ENCODE assay signal across 8 cellular contexts in the genomic region with DNA sequence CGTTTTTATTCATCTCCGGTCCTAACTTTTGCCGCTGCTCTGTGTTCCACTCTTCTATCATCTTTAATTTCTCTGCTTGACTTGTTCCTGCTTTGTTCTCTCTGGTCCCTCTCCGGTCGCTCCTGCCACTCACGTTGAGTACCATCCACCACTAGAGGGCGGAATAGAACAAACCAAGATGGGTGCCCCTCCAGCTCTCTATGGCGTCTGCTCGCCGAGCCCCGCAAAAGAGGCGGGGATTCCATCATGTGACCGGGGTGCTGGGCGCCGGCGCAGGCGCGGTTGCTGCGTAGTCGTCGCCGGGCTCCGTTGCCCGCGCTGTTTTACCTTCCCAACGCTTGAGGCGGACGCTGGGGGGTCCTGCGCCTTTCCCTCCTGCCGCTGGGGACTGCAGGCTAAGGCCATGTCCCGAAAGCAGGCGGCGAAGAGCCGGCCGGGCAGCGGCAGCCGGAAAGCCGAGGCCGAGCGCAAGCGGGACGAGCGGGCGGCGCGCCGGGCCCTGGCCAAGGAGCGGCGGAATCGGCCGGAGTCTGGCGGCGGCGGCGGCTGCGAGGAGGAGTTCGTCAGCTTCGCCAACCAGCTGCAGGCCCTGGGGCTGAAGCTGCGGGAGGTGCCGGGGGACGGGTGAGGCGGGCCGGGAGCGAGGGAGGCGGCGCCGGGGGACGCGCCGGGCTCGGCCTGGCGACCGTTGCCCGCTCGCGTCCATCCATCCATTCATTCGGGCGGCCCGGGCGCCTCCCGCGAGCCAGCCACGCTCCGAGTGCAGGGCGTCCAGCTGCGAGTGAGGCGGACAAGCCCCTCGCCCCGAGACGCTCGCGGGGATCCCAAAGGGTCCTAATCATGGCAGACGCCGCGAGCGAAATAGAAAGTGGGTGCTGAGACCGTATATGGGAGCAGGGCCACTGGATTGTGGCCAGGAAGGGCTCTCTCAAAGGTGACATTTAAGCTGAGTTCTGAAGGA. TPM values are rescaled to one million over a fixed set of nuclear protein-coding genes. Genes with fewer than 3 reads are reported as not detected.
DNase-seq lines count a peak whose midpoint lies in the region; FAIRE-seq and TF ChIP-seq lines count a peak whose summit lies in the region.

A gene with protein sequence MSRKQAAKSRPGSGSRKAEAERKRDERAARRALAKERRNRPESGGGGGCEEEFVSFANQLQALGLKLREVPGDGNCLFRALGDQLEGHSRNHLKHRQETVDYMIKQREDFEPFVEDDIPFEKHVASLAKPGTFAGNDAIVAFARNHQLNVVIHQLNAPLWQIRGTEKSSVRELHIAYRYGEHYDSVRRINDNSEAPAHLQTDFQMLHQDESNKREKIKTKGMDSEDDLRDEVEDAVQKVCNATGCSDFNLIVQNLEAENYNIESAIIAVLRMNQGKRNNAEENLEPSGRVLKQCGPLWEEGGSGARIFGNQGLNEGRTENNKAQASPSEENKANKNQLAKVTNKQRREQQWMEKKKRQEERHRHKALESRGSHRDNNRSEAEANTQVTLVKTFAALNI (plus strand): TSS at position 285 of the 961 bp plus-strand sequence. CDS start 119 bp downstream, at position 404.

- no peaks in the 10 kb centered on the region for H3F3A ChIP-seq in neural cell (ENCODE audit: insufficient read depth, low read length, poor library complexity, severe bottlenecking)

- H2BK15ac ChIP-seq in H9 (ENCODE audit: low read depth, low read length): no peak within 1 kb of the TSS

- H2BK5ac ChIP-seq in H9 (ENCODE audit: insufficient read length, low read length): no peak within 1 kb of the TSS

- H3K27me3 ChIP-seq in H9 (ENCODE audit: insufficient read depth, low read length) (no peaks in the 10 kb centered on the region), neural cell (ENCODE audit: insufficient read depth, low read depth, low read length) (no peaks in the 10 kb centered on the region), stomach (peaks cover 0 to 4% (median 0%) of the 10 kb centered on the region in 3 donors)

- TF ChIP-seq CTCF in H9 (conservative IDR thresholded peaks at IDR 0.05): peak; percentile 90
- TF ChIP-seq CTCF in neural cell (IDR thresholded peaks at IDR 0.05; ENCODE audit: poor library complexity, severe bottlenecking): peak; percentile 99
- peak in 6 of 7 experiments; percentile 55 to 98 (median 84) for TF ChIP-seq CTCF in stomach (IDR thresholded peaks at IDR 0.05)

- no peak within 1 kb of the TSS for H4K8ac ChIP-seq in H9 (replicated peaks; ENCODE audit: insufficient read length, low read depth, low read length)

- H3K4me1 ChIP-seq in H9 (ENCODE audit: insufficient read depth, low read length) (no peaks in the 10 kb centered on the region), stomach (peaks cover 16 to 45% (median 26%) of the 10 kb centered on the region in 4 donors)

- peaks cover 0 to 7% of the 10 kb centered on the region in 2 experiments; a peak in 2 of 5 replicates for H3K9me3 Mint-ChIP-seq in H9

- DNase-seq in H9: peak; percentile 97
- peak; percentile 98 for DNase-seq in M059J (ENCODE audit: low read depth)
- peak; percentile 95 to 96 for DNase-seq in SHP77 (lab: John Stamatoyannopoulos, UW)
- peak; percentile 98 for DNase-seq in activated effector memory CD4-positive, alpha-beta T cell treated with anti-CD3 and anti-CD28 coated beads, Interleukin-2, amount 50 U/mL, for 16 hours
- peak; percentile 96 for DNase-seq in fibroblast of the conjunctiva (ENCODE audit: low read depth)
- peak; percentile 95 for DNase-seq in stomach

- peak; percentile 73 for TF ChIP-seq RAD21 in neural cell (conservative IDR thresholded peaks at IDR 0.05)

- no peak within 1 kb of the TSS for H3K23ac ChIP-seq in H9 (ENCODE audit: insufficient read length, low read depth, low read length)

- H3K23me2 ChIP-seq in H9 (ENCODE audit: insufficient read length, low read depth, low read length, poor library complexity, severe bottlenecking): peaks cover 7% of the 10 kb centered on the region

- peak within 1 kb of the TSS; percentile 79 for H3K4me2 ChIP-seq in H9 (ENCODE audit: insufficient read depth, insufficient read length, low read length)
- H3K4me2 ChIP-seq in neural cell (ENCODE audit: low read length): peak within 1 kb of the TSS; percentile 90

- H4K20me1 ChIP-seq in H9 (ENCODE audit: control insufficient read depth, insufficient read depth, insufficient read length) (peaks cover 2% of the 10 kb centered on the region), neural cell (ENCODE audit: insufficient read depth) (peaks cover 3% of the 10 kb centered on the region)

- no peak within 1 kb of the TSS for H3K18ac ChIP-seq in H9 (ENCODE audit: insufficient read length, low read depth, low read length)

- H3K27me3 Mint-ChIP-seq in H9 (ENCODE audit: low read depth): no peaks in the 10 kb centered on the region; the same call in none of the 2 replicates

- H4K5ac ChIP-seq in H9 (ENCODE audit: insufficient read length, low read depth, low read length): no peak within 1 kb of the TSS

- no peak within 1 kb of the TSS for H2BK20ac ChIP-seq in H9 (ENCODE audit: low read depth, low read length, poor library complexity, severe bottlenecking)

- peak; percentile 67 for TF ChIP-seq EP300 in neural cell (conservative IDR thresholded peaks at IDR 0.05; ENCODE audit: poor library complexity, severe bottlenecking)
- TF ChIP-seq EP300 in stomach (IDR thresholded peaks at IDR 0.05): no peak

- no peaks in the 10 kb centered on the region for H3K79me1 ChIP-seq in H9 (ENCODE audit: insufficient read depth, low read depth, low read length, poor library complexity, severe bottlenecking)

- H3K79me2 ChIP-seq in H9 (ENCODE audit: insufficient read depth, low read length) (peaks cover 22% of the 10 kb centered on the region; the same call in 1 of the 2 replicates), neural cell (replicated peaks; ENCODE audit: insufficient read depth, low read length) (peaks cover 43% of the 10 kb centered on the region)

- no peak within 1 kb of the TSS for H2AFZ ChIP-seq in H9 (ENCODE audit: low read length)
- peak within 1 kb of the TSS; percentile 65 for H2AFZ ChIP-seq in neural cell (ENCODE audit: low read depth, low read length)

- H3K4me1 Mint-ChIP-seq in H9: peaks cover 18 to 22% of the 10 kb centered on the region in 2 experiments

- H3K27ac Mint-ChIP-seq in H9: peak within 1 kb of the TSS; percentile 16 to 82 (median 59); a peak in 4 of 7 replicates

- H3K14ac ChIP-seq in H9 (ENCODE audit: insufficient read depth, low read length): peak within 1 kb of the TSS; percentile 79; the same call in 1 of the 2 replicates

- no peak within 1 kb of the TSS for H2BK120ac ChIP-seq in H9 (ENCODE audit: low read depth, low read length, poor library complexity, severe bottlenecking)

- H2AK5ac ChIP-seq in H9 (ENCODE audit: insufficient read length, low read length): no peak within 1 kb of the TSS

- H3K56ac ChIP-seq in H9 (ENCODE audit: insufficient read length, low read depth, low read length): no peak within 1 kb of the TSS

- H3K4me3 Mint-ChIP-seq in H9: peak within 1 kb of the TSS; percentile 84 to 92

- H3T11ph ChIP-seq in H9 (ENCODE audit: low read length): no peak within 1 kb of the TSS

- H3K36me3 ChIP-seq in neural cell (ENCODE audit: insufficient read depth, low read length): no peaks in the 10 kb centered on the region
- no peaks in the 10 kb centered on the region for H3K36me3 ChIP-seq in stomach

- intact Hi-C loops in stomach (cut with DNase I; ENCODE audit: low total_unique reads): no loop called here

- no CpG with 5 or more reads among the region's 97 CpGs for WGBS in H9 (ENCODE audit: extremely low coverage, insufficient read length, low lambda C conversion rate)
- 0 to 1% (median 1%) methylated on average over 24 to 97 of the region's 97 CpGs for WGBS in stomach, 5 donors

- TF ChIP-seq POLR2A in stomach (IDR thresholded peaks at IDR 0.05): peak in 2 of 4 donors; percentile 51 to 61

- H3K27ac ChIP-seq in H9 (ENCODE audit: insufficient read length, low read depth, low read length) (no peak within 1 kb of the TSS), neural cell (ENCODE audit: low read length) (peak within 1 kb of the TSS; percentile 78), stomach (peak within 1 kb of the TSS; percentile 89 to 95 (median 90))

- peak within 1 kb of the TSS; percentile 83 for H3K9ac ChIP-seq in H9 (ENCODE audit: extremely low read depth, insufficient read length, low read length)
- peak within 1 kb of the TSS; percentile 87 for H3K9ac ChIP-seq in neural cell (ENCODE audit: low read length)

- H4K91ac ChIP-seq in H9 (ENCODE audit: insufficient read length, low read depth, low read length): no peak within 1 kb of the TSS

- H3K9me2 ChIP-seq in neural cell (ENCODE audit: insufficient read depth, low read length): no peaks in the 10 kb centered on the region

- H3K9me3 ChIP-seq in H9 (ENCODE audit: control insufficient read depth, low read depth, low read length): no peaks in the 10 kb centered on the region
- no peaks in the 10 kb centered on the region for H3K9me3 ChIP-seq in neural cell (ENCODE audit: low read length)
- H3K9me3 ChIP-seq in stomach: no peaks in the 10 kb centered on the region

- peak; percentile 97 for FAIRE-seq in G401.6 (lab: Jason Lieb, UNC)

- peak within 1 kb of the TSS; percentile 96 for H3K4me3 ChIP-seq in neural cell (ENCODE audit: low read length)
- H3K4me3 ChIP-seq in stomach: peak within 1 kb of the TSS; percentile 75 to 91 (median 90)

- H3K36me3 Mint-ChIP-seq in H9 (ENCODE audit: insufficient read depth in 1 of 3, low read depth in 3 of 3): peaks cover 0 to 10% (median 5%) of the 10 kb centered on the region in 3 experiments; a peak in 5 of 7 replicates

- no peak within 1 kb of the TSS for H2BK12ac ChIP-seq in H9 (ENCODE audit: insufficient read length, low read depth, low read length)

- H3K4ac ChIP-seq in H9 (ENCODE audit: low read depth, low read length): no peak within 1 kb of the TSS

TF ChIP-seq in neural cell, 6 proteins besides CTCF, POLR2A, EP300 and RAD21 (continues in another document):
- no peak for TF ChIP-seq EZH2 (IDR thresholded peaks at IDR 0.05; ENCODE audit: borderline replicate concordance, insufficient read depth, low read length, poor library complexity, severe bottlenecking)
- peak; percentile 97 for TF ChIP-seq POLR2AphosphoS5 (IDR thresholded peaks at IDR 0.05)
- TF ChIP-seq MXI1 (conservative IDR thresholded peaks at IDR 0.05; ENCODE audit: poor library complexity, severe bottlenecking): peak; percentile 82

RNA-seq across cellular contexts. Expression of the gene that starts here (rescaled TPM):
- 10.0 and 12.0 TPM in 2 replicates for total RNA-seq in H9 (2021)
- 1.6 and 3.5 TPM in 2 replicates for total RNA-seq in M059J (2014; rRNA removed; shearing (Covaris generic))
- polyA plus RNA-seq in neural cell: 21.3 and 24.0 TPM in 2 replicates
- polyA minus RNA-seq in neural cell: 26.5 and 27.7 TPM in 2 replicates
- total RNA-seq in stomach: 10 to 100 TPM in 1 of 5 donors, 1 to 10 TPM in 4; 1.2 to 13.2 (median 7.1) TPM
- 1 to 10 TPM in 2 of 3 donors, under 1 TPM in 1; 0.93 to 1.9 (median 1.1) TPM for polyA plus RNA-seq in stomach
